Comparison of ENCODE assay signal across 8 cellular contexts in genomic region chr5:172806897-172807672, GRCh38. TPM values are rescaled to one million over a fixed set of nuclear protein-coding genes. Genes with fewer than 3 reads are reported as not detected.
DNase-seq lines count a peak whose midpoint lies in the region; ATAC-seq and TF ChIP-seq lines count a peak whose summit lies in the region.

No MANE protein-coding gene starts in this region.

- H3K79me2 ChIP-seq in DOHH2 (ENCODE audit: control insufficient read depth, low read length), result no peaks in the 10 kb centered on the region

- no peaks in the 10 kb centered on the region for H3K27me3 ChIP-seq in DOHH2 (ENCODE audit: control insufficient read depth, low read length)

- ATAC-seq in GM21717 (IDR thresholded peaks at IDR 0.05; ENCODE audit: unreplicated experiment), result peak; percentile 92

- peak overlapping the region; percentile 73 for H3K4me2 ChIP-seq in DOHH2 (ENCODE audit: low read length)

- peaks cover 10% of the 10 kb centered on the region for H3K4me1 ChIP-seq in DOHH2 (ENCODE audit: control insufficient read depth, low read length)

- no peaks in the 10 kb centered on the region for H3K36me3 ChIP-seq in DOHH2 (ENCODE audit: control insufficient read depth, low read length)

- no peaks in the 10 kb centered on the region for H3K9me2 ChIP-seq in DOHH2 (replicated peaks; ENCODE audit: control insufficient read depth, low read length)

- TF ChIP-seq CTCF in DOHH2 (IDR thresholded peaks at IDR 0.05; ENCODE audit: low read depth, low read length, poor library complexity, severe bottlenecking), result no peak

- no peaks in the 10 kb centered on the region for H4K20me1 ChIP-seq in DOHH2 (ENCODE audit: control insufficient read depth, insufficient read depth, low read depth, low read length)

- H3K27ac ChIP-seq in DOHH2 (ENCODE audit: low read depth, low read length), result no peak overlapping the region

- DNase-seq in KBM-7 (peak; percentile 88), dermis microvascular lymphatic vessel endothelial cell (ENCODE audit: low read depth in 2 of 2) (peak; percentile 87 to 91), lung microvascular endothelial cell (ENCODE audit: low read depth in 2 of 2) (peak; percentile 93 to 95), NCI-H2171 (lab: John Stamatoyannopoulos, UW) (no peak)
- peak; percentile 76 for DNase-seq in activated CD4-positive, alpha-beta T cell treated with anti-CD3 and anti-CD28 coated beads, Interleukin-2, amount 50 U/mL, for 1 hour
- DNase-seq in stimulated activated CD8-positive, alpha-beta memory T cell treated with anti-CD3 and anti-CD28 coated beads, Interleukin-12 subunit alpha, Interleukin-12 subunit beta, amount 100 ng/mL, for 24 hours (ENCODE audit: extremely low read depth), result peak; percentile 75

- in situ Hi-C loops in KBM-7 (cut with MboI; ENCODE audit: low pct_unique_long_range_greater_than_20kb, low sequenced_read_pairs), result no loop called here

- H3K4me3 ChIP-seq in DOHH2 (ENCODE audit: low read length), result peak overlapping the region; percentile 53

- H3K9me3 ChIP-seq in DOHH2 (ENCODE audit: control insufficient read depth, insufficient read depth, low read length), result 0 out of 2 replicates have a peak, but pooled peaks cover 2% of the 10 kb centered on the region

- no peaks in the 10 kb centered on the region for H3F3A ChIP-seq in DOHH2 (ENCODE audit: control insufficient read depth, insufficient read depth)

RNA-seq across cellular contexts. Expression of gene ERGIC1, which starts 27.0 kb away (rescaled TPM):
- total RNA-seq in dermis microvascular lymphatic vessel endothelial cell, result 57.9 and 62.6 TPM in 2 replicates
- total RNA-seq in lung microvascular endothelial cell, result 51.0 and 81.3 TPM in 2 replicates

RNA-seq across cellular contexts. Expression of gene DUSP1, which starts 36.1 kb away (rescaled TPM):
- total RNA-seq in dermis microvascular lymphatic vessel endothelial cell (84.5 and 139 TPM in 2 replicates), lung microvascular endothelial cell (81.3 and 357 TPM in 2 replicates)
